ENCODE assay signal across 17 cellular contexts in the genomic region with DNA sequence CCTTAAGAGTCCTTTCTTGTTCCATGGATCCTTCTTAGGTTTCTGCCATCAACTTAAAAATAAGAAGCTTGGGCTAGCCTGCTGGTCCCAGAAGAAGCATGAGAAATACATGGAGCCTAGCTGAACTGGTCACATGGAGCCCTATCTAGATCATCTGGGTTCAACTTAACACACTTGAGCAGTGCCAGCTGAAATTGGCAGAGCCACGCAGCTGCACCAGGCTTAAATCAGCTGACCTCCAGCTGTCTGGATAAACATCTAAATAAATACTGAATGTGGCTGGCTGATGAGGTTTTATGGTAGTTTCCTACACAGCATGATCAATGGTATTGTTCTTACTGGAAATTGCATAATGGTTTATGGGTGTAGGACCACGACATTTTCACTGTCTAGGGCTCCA.
"Had no signal": no experiment of that assay in that cellular context is flagged by ENCODE, and none has a peak within 500 bp of the region (broad histone marks: within the 10 kb centered on the region; RNA-seq: fewer than 3 reads in every experiment).

No MANE protein-coding gene starts in this region.

- DNase-seq: activated B cell treated with CpG ODN at 0.5 μM for 24 hours; activated CD4-positive, alpha-beta T cell treated with anti-CD3 and anti-CD28 coated beads, Interleukin-2, amount 10 ng/mL, durations not matched to agents 7 days and 5 days; activated naive CD4-positive, alpha-beta T cell treated with anti-CD3 and anti-CD28 coated beads for 36 hours; activated T-cell treated with anti-CD3 and anti-CD28 coated beads for 4 hours; caudate nucleus; effector CD4-positive, alpha-beta T cell; left ventricle myocardium superior; mesendoderm; pancreas; stimulated activated CD4-positive, alpha-beta T cell treated with anti-CD3 and anti-CD28 coated beads, Interleukin-15, amount 100 ng/mL, for 24 hours; stimulated activated CD4-positive, alpha-beta T cell treated with anti-CD3 and anti-CD28 coated beads, Interleukin-4, amount 100 ng/mL, for 24 hours; stimulated activated naive CD8-positive, alpha-beta T cell treated with anti-CD3 and anti-CD28 coated beads, Interleukin-15, amount 100 ng/mL, for 72 hours; testis; upper lobe of right lung had no signal

- H3K36me3 ChIP-seq: pancreas, upper lobe of right lung had no signal

- H3K4me3 ChIP-seq: coronary artery, pancreas, testis, upper lobe of right lung had no signal

- H3K4me1 ChIP-seq: pancreas, testis, upper lobe of right lung had no signal

- H3K27ac ChIP-seq: coronary artery, epithelial cell of prostate, pancreas, testis, upper lobe of right lung had no signal

- H3K9me3 ChIP-seq: pancreas, testis, upper lobe of right lung had no signal

- FAIRE-seq: keratinocyte, pancreas had no signal

- H3K27me3 ChIP-seq: pancreas, testis, upper lobe of right lung had no signal
